8 cellular contexts compared by ENCODE assay signal in genomic region chr2:120734930-120735611, GRCh38. TPM values are rescaled to one million over a fixed set of nuclear protein-coding genes. Genes with fewer than 3 reads are reported as not detected.
DNase-seq lines count a peak whose midpoint lies in the region; ATAC-seq and TF ChIP-seq lines count a peak whose summit lies in the region.

No MANE protein-coding gene starts in this region.

- H3K23ac ChIP-seq in neuronal stem cell (ENCODE audit: low read depth, low read length, poor library complexity) = no peak overlapping the region

- no peak overlapping the region for H4K8ac ChIP-seq in neuronal stem cell (ENCODE audit: low read depth, low read length)

- H3K14ac ChIP-seq in neuronal stem cell (ENCODE audit: low read length) = no peak overlapping the region

- H3K27me3 Mint-ChIP-seq in activated naive CD8-positive, alpha-beta T cell treated with anti-CD3 and anti-CD28 coated beads, Interleukin-2, amount 50 U/mL, for 24 hours = peaks cover 63% of the 10 kb centered on the region

- peak overlapping the region; percentile 81 for H3K18ac ChIP-seq in neuronal stem cell (ENCODE audit: low read length)

- no peak for TF ChIP-seq CTCF in fibroblast of lung (conservative IDR thresholded peaks at IDR 0.05 in 1 of 2, IDR thresholded peaks at IDR 0.05 in 1 of 2; ENCODE audit: low read depth in 1 of 2, low read length in 2 of 2)

- H3K36me3 ChIP-seq in ACC112 (ENCODE audit: insufficient read depth, low read length) (no peaks in the 10 kb centered on the region), MG63 (no peaks in the 10 kb centered on the region), fibroblast of lung (ENCODE audit: control insufficient read depth, insufficient read depth, low read length) (no peaks in the 10 kb centered on the region), neuronal stem cell (replicated peaks in 1 of 2; ENCODE audit: control insufficient read depth in 2 of 2, insufficient read depth in 2 of 2, low read length in 2 of 2) (peaks cover 7 to 25% of the 10 kb centered on the region in 2 donors), Karpas-422 (ENCODE audit: insufficient read depth, low read length) (no peaks in the 10 kb centered on the region)

- H3K4me1 Mint-ChIP-seq in activated naive CD8-positive, alpha-beta T cell treated with anti-CD3 and anti-CD28 coated beads, Interleukin-2, amount 50 U/mL, for 24 hours = peaks cover 2% of the 10 kb centered on the region

- no peaks in the 10 kb centered on the region for H3K27me3 ChIP-seq in ACC112 (ENCODE audit: insufficient read depth, low read length)
- no peaks in the 10 kb centered on the region for H3K27me3 ChIP-seq in MG63
- no peaks in the 10 kb centered on the region for H3K27me3 ChIP-seq in fibroblast of lung (ENCODE audit: control insufficient read depth, insufficient read depth, low read length)
- no peaks in the 10 kb centered on the region for H3K27me3 ChIP-seq in neuronal stem cell (ENCODE audit: control insufficient read depth in 3 of 3, insufficient read depth in 3 of 3, low read depth in 1 of 3, low read length in 3 of 3)
- no peaks in the 10 kb centered on the region for H3K27me3 ChIP-seq in Karpas-422 (ENCODE audit: low read length)

- H3K27ac Mint-ChIP-seq in activated naive CD8-positive, alpha-beta T cell treated with anti-CD3 and anti-CD28 coated beads, Interleukin-2, amount 50 U/mL, for 24 hours = no peak overlapping the region

- H3K9me3 Mint-ChIP-seq in activated naive CD8-positive, alpha-beta T cell treated with anti-CD3 and anti-CD28 coated beads, Interleukin-2, amount 50 U/mL, for 24 hours = no peaks in the 10 kb centered on the region

- H3K9ac ChIP-seq in fibroblast of lung (ENCODE audit: insufficient read depth, low read length) (peak overlapping the region; percentile 32), neuronal stem cell (ENCODE audit: low read depth, low read length, poor library complexity) (peak overlapping the region; percentile 65), Karpas-422 (ENCODE audit: low read length) (no peak overlapping the region)

- no peaks in the 10 kb centered on the region for H3K9me2 ChIP-seq in Karpas-422 (replicated peaks; ENCODE audit: insufficient read depth, low read length)

- H2AFZ ChIP-seq in ACC112 (ENCODE audit: low read length, unreplicated experiment) = peak overlapping the region; percentile 17
- H2AFZ ChIP-seq in fibroblast of lung (ENCODE audit: low read length) = peak overlapping the region; percentile 26
- H2AFZ ChIP-seq in neuronal stem cell (ENCODE audit: low read length) = peak overlapping the region; percentile 83
- H2AFZ ChIP-seq in Karpas-422 (ENCODE audit: low read length) = no peak overlapping the region

- peak overlapping the region; percentile 16 for H2BK12ac ChIP-seq in neuronal stem cell (ENCODE audit: low read length)

- DNase-seq in MG63 = no peak
- peak in 1 of 2 donors; percentile 52 for DNase-seq in fibroblast of lung (ENCODE audit: low read depth in 2 of 2)
- DNase-seq in neuronal stem cell (ENCODE audit: low spot score) = no peak
- no peak for DNase-seq in G401 (ENCODE audit: low spot score)
- no peak for DNase-seq in activated naive CD8-positive, alpha-beta T cell treated with anti-CD3 and anti-CD28 coated beads, Interleukin-2, amount 50 U/mL, for 24 hours
- no peak for DNase-seq in Karpas-422

- H3K36me3 Mint-ChIP-seq in activated naive CD8-positive, alpha-beta T cell treated with anti-CD3 and anti-CD28 coated beads, Interleukin-2, amount 50 U/mL, for 24 hours (ENCODE audit: low read depth) = no peaks in the 10 kb centered on the region

- H3K79me1 ChIP-seq in neuronal stem cell (ENCODE audit: low read depth, low read length) = peaks cover 3% of the 10 kb centered on the region

- no peak overlapping the region for H3K4me3 Mint-ChIP-seq in activated naive CD8-positive, alpha-beta T cell treated with anti-CD3 and anti-CD28 coated beads, Interleukin-2, amount 50 U/mL, for 24 hours

- no CpG with 5 or more reads among the region's 36 CpGs for WGBS in neuronal stem cell (ENCODE audit: extremely low coverage in 2 of 2, insufficient read length in 2 of 2, insufficient replicate concordance in 1 of 2), 2 donors

- H3K4me1 ChIP-seq in ACC112 (ENCODE audit: control insufficient read depth, insufficient read depth, low read length, unreplicated experiment) (peaks cover 38% of the 10 kb centered on the region), fibroblast of lung (ENCODE audit: control insufficient read depth, extremely low read depth, insufficient read depth, low read length) (peaks cover 8% of the 10 kb centered on the region), neuronal stem cell (ENCODE audit: control insufficient read depth in 2 of 2, insufficient read depth in 1 of 2, low read depth in 1 of 2, low read length in 2 of 2) (peaks cover 19 to 26% of the 10 kb centered on the region in 2 donors), Karpas-422 (ENCODE audit: low read length) (no peaks in the 10 kb centered on the region)

- peak overlapping the region; percentile 64 for H2AK5ac ChIP-seq in neuronal stem cell (ENCODE audit: low read depth, low read length)

- H3K4me2 ChIP-seq in fibroblast of lung (ENCODE audit: extremely low read depth, insufficient read depth, low read length) (peak overlapping the region; percentile 83), neuronal stem cell (ENCODE audit: insufficient read depth, low read length, poor library complexity, severe bottlenecking) (peak overlapping the region; percentile 77), Karpas-422 (ENCODE audit: low read depth, low read length, poor library complexity, severe bottlenecking) (no peak overlapping the region)

- H3K9me3 ChIP-seq in MG63 (no peaks in the 10 kb centered on the region), fibroblast of lung (ENCODE audit: control insufficient read depth, insufficient read depth, low read depth, low read length) (no peaks in the 10 kb centered on the region), neuronal stem cell (replicated peaks in 1 of 2; ENCODE audit: control insufficient read depth in 2 of 2, insufficient read depth in 1 of 2, low read depth in 1 of 2, low read length in 2 of 2) (no peaks in the 10 kb centered on the region), Karpas-422 (ENCODE audit: low read length) (no peaks in the 10 kb centered on the region)

- no peak overlapping the region for H3K4ac ChIP-seq in neuronal stem cell (ENCODE audit: low read length)

- no peak overlapping the region for H2BK120ac ChIP-seq in neuronal stem cell (ENCODE audit: low read depth, low read length)

- peak overlapping the region; percentile 1 for H2BK15ac ChIP-seq in neuronal stem cell (ENCODE audit: low read length)

- peak overlapping the region; percentile 99 for H3K4me3 ChIP-seq in ACC112 (ENCODE audit: low read depth, low read length)
- peak overlapping the region; percentile 60 for H3K4me3 ChIP-seq in MG63
- peak overlapping the region; percentile 48 to 87 (median 63) for H3K4me3 ChIP-seq in fibroblast of lung (replicated peaks in 1 of 4; ENCODE audit: control extremely low read depth in 1 of 4, insufficient read depth in 1 of 4, low read depth in 3 of 4, low read length in 4 of 4)
- H3K4me3 ChIP-seq in neuronal stem cell (ENCODE audit: low read length in 2 of 2) = peak overlapping the region; percentile 77 to 90
- H3K4me3 ChIP-seq in Karpas-422 (ENCODE audit: low read length) = no peak overlapping the region

- H4K91ac ChIP-seq in neuronal stem cell (ENCODE audit: low read depth, low read length, poor library complexity) = no peak overlapping the region

- H2BK5ac ChIP-seq in neuronal stem cell (ENCODE audit: low read length) = peak overlapping the region; percentile 4

- H3K79me2 ChIP-seq in ACC112 (ENCODE audit: control insufficient read depth, insufficient read depth, low read length, unreplicated experiment) = peaks cover 35% of the 10 kb centered on the region
- H3K79me2 ChIP-seq in fibroblast of lung (ENCODE audit: control insufficient read depth, insufficient read depth, low read length) = peaks cover 30% of the 10 kb centered on the region
- H3K79me2 ChIP-seq in Karpas-422 (ENCODE audit: low read length) = no peaks in the 10 kb centered on the region

- H3K27ac ChIP-seq in ACC112 (ENCODE audit: low read depth, low read length) = peak overlapping the region; percentile 73; the same call in 1 of the 2 replicates
- H3K27ac ChIP-seq in fibroblast of lung (ENCODE audit: insufficient read depth, low read length) = no peak overlapping the region
- H3K27ac ChIP-seq in neuronal stem cell (replicated peaks; ENCODE audit: low read length) = peak overlapping the region; percentile 32
- H3K27ac ChIP-seq in Karpas-422 (ENCODE audit: low read length) = no peak overlapping the region

- H4K20me1 ChIP-seq in fibroblast of lung (ENCODE audit: control insufficient read depth, extremely low read depth, insufficient read depth, low read length) (no peaks in the 10 kb centered on the region), Karpas-422 (ENCODE audit: insufficient read depth, low read depth, low read length) (no peaks in the 10 kb centered on the region)

- in situ Hi-C loops in G401 (cut with HindIII; ENCODE audit: low sequenced_read_pairs) = no loop called here

- no peak for ATAC-seq in GM21717 (IDR thresholded peaks at IDR 0.05; ENCODE audit: unreplicated experiment)
- no peak for ATAC-seq in activated naive CD8-positive, alpha-beta T cell treated with anti-CD3 and anti-CD28 coated beads, Interleukin-2, amount 50 U/mL, for 24 hours

RNA-seq across cellular contexts. Expression of gene GLI2, which starts 0.6 kb away (rescaled TPM):
- 0.47 and 1.3 TPM in 2 replicates for total RNA-seq in MG63 (2014; rRNA removed; shearing (Covaris generic); ENCODE audit: low replicate concordance)
- 3.3 TPM in 2 replicates for total RNA-seq in fibroblast of lung
- polyA plus RNA-seq in fibroblast of lung = 2.8 and 3.8 TPM in 2 replicates
- 6.3 and 7.8 TPM in 2 replicates for polyA plus RNA-seq in fibroblast of lung (2012)
- 12.4 and 15.0 TPM in 2 replicates for polyA minus RNA-seq in fibroblast of lung (ENCODE audit: low replicate concordance)
- 26.2 TPM for polyA plus RNA-seq in neuronal stem cell (2013, experiment 1 of 2)
- polyA plus RNA-seq in neuronal stem cell (2013, experiment 2 of 2) = 27.3 TPM
- not detected in 2 replicates for total RNA-seq in G401 (2014; rRNA removed; shearing (Covaris generic))
- 0.07 TPM in 1 of 2 replicates, not detected in the other for total RNA-seq in Karpas-422 (2014; rRNA removed; shearing (Covaris generic); ENCODE audit: low replicate concordance)

Comparison
In these comparisons a context has a peak if more than half of its experiments do, and no peak if none do; other contexts are left out.
1. H3K27ac ChIP-seq: peak in ACC112 (single experiment) and neuronal stem cell (single experiment); none in fibroblast of lung (single experiment) and Karpas-422 (single experiment).